28 cellular contexts compared by ENCODE assay signal in genomic region chr10:118839348-118839747, GRCh38.
"Had no signal": no experiment of that assay in that cellular context is flagged by ENCODE, and none has a peak within 500 bp of the region (broad histone marks: within the 10 kb centered on the region; RNA-seq: fewer than 3 reads in every experiment).

No MANE protein-coding gene starts in this region.

- H3K27ac ChIP-seq: brain microvascular endothelial cell, coronary artery, dorsolateral prefrontal cortex, heart left ventricle, left lung, parathyroid adenoma, psoas muscle, sigmoid colon, uterus, WERI-Rb-1 had no signal

- H3K27me3 ChIP-seq: brain microvascular endothelial cell, dorsolateral prefrontal cortex, heart left ventricle, left lung, sigmoid colon, uterus had no signal

- H3K4me3 Mint-ChIP-seq: activated CD4-positive, alpha-beta T cell treated with anti-CD3 and anti-CD28 coated beads, Interleukin-2, amount 10 ng/mL, durations not matched to agents 7 days and 5 days; immature natural killer cell; mesothelial cell of epicardium; naive thymus-derived CD4-positive, alpha-beta T cell; stimulated activated effector memory CD8-positive, alpha-beta T cell treated with anti-CD3 and anti-CD28 coated beads, Interleukin-12 subunit alpha, Interleukin-12 subunit beta, amount 100 ng/mL, for 72 hours; type B pancreatic cell had no signal

- DNase-seq: activated CD4-positive, alpha-beta T cell treated with anti-CD3 and anti-CD28 coated beads, Interleukin-2, amount 10 ng/mL, durations not matched to agents 7 days and 5 days; activated gamma-delta T cell treated with Interleukin-2 at 50 U/mL for 16 hours; amniotic stem cell; dorsolateral prefrontal cortex; effector memory CD4-positive, alpha-beta T cell; foreskin fibroblast; heart left ventricle; hypothalamus; immature natural killer cell; kidney glomerular epithelial cell; left lung; nucleus accumbens; psoas muscle; sigmoid colon; substantia nigra; T-helper 9 cell; uterus; WERI-Rb-1 had no signal

- H3K79me2 ChIP-seq: parathyroid adenoma had no signal

- H3K9me3 ChIP-seq: heart left ventricle, left lung, psoas muscle, sigmoid colon, uterus had no signal

- H3K4me1 ChIP-seq: left lung, parathyroid adenoma, psoas muscle, uterus had no signal

- H3K4me1 Mint-ChIP-seq: immature natural killer cell had no signal

- H3K4me3 ChIP-seq: coronary artery, dorsolateral prefrontal cortex, heart left ventricle, left lung, psoas muscle, sigmoid colon, uterus had no signal

- H3K9ac ChIP-seq: parathyroid adenoma had no signal

- H2AFZ ChIP-seq: parathyroid adenoma had no signal

- H3K36me3 Mint-ChIP-seq: immature natural killer cell; mesothelial cell of epicardium; stimulated activated effector memory CD8-positive, alpha-beta T cell treated with anti-CD3 and anti-CD28 coated beads, Interleukin-12 subunit alpha, Interleukin-12 subunit beta, amount 100 ng/mL, for 72 hours; type B pancreatic cell had no signal

- H3K27ac Mint-ChIP-seq: activated CD4-positive, alpha-beta T cell treated with anti-CD3 and anti-CD28 coated beads, Interleukin-2, amount 10 ng/mL, durations not matched to agents 7 days and 5 days; immature natural killer cell; mesothelial cell of epicardium; stimulated activated effector memory CD8-positive, alpha-beta T cell treated with anti-CD3 and anti-CD28 coated beads, Interleukin-12 subunit alpha, Interleukin-12 subunit beta, amount 100 ng/mL, for 72 hours; type B pancreatic cell had no signal

- H3K9me3 Mint-ChIP-seq: immature natural killer cell; stimulated activated effector memory CD8-positive, alpha-beta T cell treated with anti-CD3 and anti-CD28 coated beads, Interleukin-12 subunit alpha, Interleukin-12 subunit beta, amount 100 ng/mL, for 72 hours; stimulated activated naive CD8-positive, alpha-beta T cell treated with anti-CD3 and anti-CD28 coated beads, Interleukin-15, amount 100 ng/mL, for 72 hours; type B pancreatic cell had no signal

- H3K27me3 Mint-ChIP-seq: activated CD4-positive, alpha-beta T cell treated with anti-CD3 and anti-CD28 coated beads, Interleukin-2, amount 10 ng/mL, durations not matched to agents 7 days and 5 days; stimulated activated naive CD8-positive, alpha-beta T cell treated with anti-CD3 and anti-CD28 coated beads, Interleukin-15, amount 100 ng/mL, for 72 hours had no signal

- H3K36me3 ChIP-seq: brain microvascular endothelial cell, heart left ventricle, left lung, sigmoid colon, uterus, WERI-Rb-1 had no signal

- ATAC-seq: heart left ventricle; naive thymus-derived CD4-positive, alpha-beta T cell; psoas muscle had no signal

- FAIRE-seq: astrocyte, small intestine had no signal
